8 cellular contexts compared by ENCODE assay signal in genomic region chr1:2091611-2092604, GRCh38. TPM values are rescaled to one million over a fixed set of nuclear protein-coding genes. Genes with fewer than 3 reads are reported as not detected.
DNase-seq lines count a peak whose midpoint lies in the region; ATAC-seq and TF ChIP-seq lines count a peak whose summit lies in the region.

No MANE protein-coding gene starts in this region.

- no peak overlapping the region for H3K27ac Mint-ChIP-seq in activated CD4-positive, alpha-beta memory T cell treated with anti-CD3 and anti-CD28 coated beads for 36 hours

- H3K27ac ChIP-seq in HL-60 (replicated peaks): no peak overlapping the region
- no peak overlapping the region for H3K27ac ChIP-seq in neutrophil

- no peaks in the 10 kb centered on the region for H3K9me3 ChIP-seq in neutrophil

- peak; percentile 65 for TF ChIP-seq CTCF in HL-60 (IDR thresholded peaks at IDR 0.05; ENCODE audit: insufficient read depth, low read length)
- peak; percentile 29 for TF ChIP-seq CTCF in epithelial cell of esophagus (IDR thresholded peaks at IDR 0.05; ENCODE audit: insufficient read depth, low read depth, low read length, missing control alignments)
- TF ChIP-seq CTCF in neutrophil (IDR thresholded peaks at IDR 0.05): peak; percentile 60

- H3K4me3 ChIP-seq in HL-60 (replicated peaks; ENCODE audit: insufficient read depth, low read length) (no peak overlapping the region), epithelial cell of esophagus (ENCODE audit: low read length) (no peak overlapping the region), neutrophil (ENCODE audit: low read depth in 1 of 2, low read length in 1 of 2) (no peak overlapping the region)

- peak; percentile 41 to 77 for DNase-seq in HL-60 (ENCODE audit: low read depth in 1 of 2, low spot score in 1 of 2)
- peak; percentile 67 for DNase-seq in activated CD4-positive, alpha-beta memory T cell treated with anti-CD3 and anti-CD28 coated beads for 36 hours
- DNase-seq in epithelial cell of esophagus (ENCODE audit: low read depth): no peak
- no peak for DNase-seq in ureter (ENCODE audit: low spot score)
- DNase-seq in RKO (ENCODE audit: low spot score): no peak

- H3K4me1 ChIP-seq in neutrophil (ENCODE audit: control insufficient read depth in 1 of 2, insufficient read depth in 1 of 2, low read depth in 1 of 2, low read length in 1 of 2): peaks cover 4 to 5% of the 10 kb centered on the region in 2 experiments

- no peaks in the 10 kb centered on the region for H3K27me3 ChIP-seq in HL-60 (ENCODE audit: insufficient read depth, poor library complexity, severe bottlenecking)
- no peaks in the 10 kb centered on the region for H3K27me3 ChIP-seq in neutrophil

- ATAC-seq in HG03175 (IDR thresholded peaks at IDR 0.05; ENCODE audit: unreplicated experiment) (no peak), GM18519 (IDR thresholded peaks at IDR 0.05; ENCODE audit: low FRiP score, unreplicated experiment) (no peak)

- CTCF ChIA-PET in activated CD4-positive, alpha-beta memory T cell treated with anti-CD3 and anti-CD28 coated beads for 36 hours (lab: Charles Lee): interaction anchor here (0.8 to 1.9 kb wide), 7 partner anchors 39 to 289 kb away, joined by 3 to 8 read pairs (median 4); partner anchors contain the start of gene FAAP20

- peaks cover 3% of the 10 kb centered on the region for H3K4me1 Mint-ChIP-seq in activated CD4-positive, alpha-beta memory T cell treated with anti-CD3 and anti-CD28 coated beads for 36 hours (ENCODE audit: low read depth)

- no peak overlapping the region for H3K4me3 Mint-ChIP-seq in activated CD4-positive, alpha-beta memory T cell treated with anti-CD3 and anti-CD28 coated beads for 36 hours

- H3K36me3 Mint-ChIP-seq in activated CD4-positive, alpha-beta memory T cell treated with anti-CD3 and anti-CD28 coated beads for 36 hours: no peaks in the 10 kb centered on the region

- H3K27me3 Mint-ChIP-seq in activated CD4-positive, alpha-beta memory T cell treated with anti-CD3 and anti-CD28 coated beads for 36 hours: no peaks in the 10 kb centered on the region

- no peaks in the 10 kb centered on the region for H3K36me3 ChIP-seq in neutrophil

- POLR2A ChIA-PET in activated CD4-positive, alpha-beta memory T cell treated with anti-CD3 and anti-CD28 coated beads for 36 hours (lab: Charles Lee): no interaction called here

- no peaks in the 10 kb centered on the region for H3K9me3 Mint-ChIP-seq in activated CD4-positive, alpha-beta memory T cell treated with anti-CD3 and anti-CD28 coated beads for 36 hours

- intact Hi-C loops in activated CD4-positive, alpha-beta memory T cell treated with anti-CD3 and anti-CD28 coated beads for 36 hours (cut with micrococcal nuclease): loop anchor here (1.0 kb wide), 1 partner anchor 48 kb away; no protein-coding TSS in a partner anchor

RNA-seq across cellular contexts. Expression of gene PRKCZ, which starts 41.7 kb away (rescaled TPM):
- total RNA-seq in activated CD4-positive, alpha-beta memory T cell treated with anti-CD3 and anti-CD28 coated beads for 36 hours: 10 to 100 TPM; 13.2 to 14.7 TPM
- 41.6 TPM for total RNA-seq in ureter

Comparison
In these comparisons a context has a peak if more than half of its experiments do, and no peak if none do; other contexts are left out.
1. DNase-seq: peak in HL-60 (2 of 2) and activated CD4-positive, alpha-beta memory T cell treated with anti-CD3 and anti-CD28 coated beads for 36 hours (single experiment); none in epithelial cell of esophagus (single experiment), ureter (single experiment) and RKO (single experiment).
2. Peak in every context shown above with its lines, with median percentiles within 50 percentile points of each other: CTCF ChIP-seq.